Comparison of ENCODE assay signal across 16 cellular contexts in the genomic region with DNA sequence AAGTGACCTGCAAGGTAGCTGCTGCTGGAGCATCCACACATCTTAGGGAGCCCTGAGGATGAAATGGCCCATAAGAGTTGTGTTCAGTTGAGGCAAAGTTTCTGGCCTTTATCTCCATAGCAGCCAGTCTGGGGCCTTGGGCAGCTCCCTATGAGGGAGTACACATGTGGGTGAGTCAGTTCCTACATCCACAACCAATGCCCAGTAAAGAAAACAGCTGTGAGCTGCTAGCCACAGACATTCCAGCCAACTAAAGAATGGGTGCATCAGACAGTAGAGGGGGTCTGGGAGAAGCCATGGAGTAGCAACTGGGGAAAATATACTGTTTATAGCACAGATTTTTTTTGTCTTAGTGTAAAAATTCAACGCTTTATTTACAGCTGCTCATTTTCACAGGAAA.
DNase-seq lines count a peak whose midpoint lies in the region; ATAC-seq and TF ChIP-seq lines count a peak whose summit lies in the region.
"Had no signal": no experiment of that assay in that cellular context is flagged by ENCODE, and none has a peak within 500 bp of the region (broad histone marks: within the 10 kb centered on the region; RNA-seq: fewer than 3 reads in every experiment).

No MANE protein-coding gene starts in this region.

- DNase-seq in HT1080 (ENCODE audit: low read depth) (peak; percentile 87), astrocyte of the cerebellum (ENCODE audit: low read depth) (peak; percentile 57), foreskin fibroblast (peak; percentile 76 to 87), NCI-H1092 (lab: John Stamatoyannopoulos, UW) (no peak), germinal center (ENCODE audit: low spot score) (no peak)
- DNase-seq in stimulated activated CD4-positive, alpha-beta T cell treated with anti-CD3 and anti-CD28 coated beads, Interleukin-1b, Interleukin-23, amount 100 ng/mL, for 48 hours, result no peak
- DNase-seq: CD8-positive, alpha-beta memory T cell; effector memory CD4-positive, alpha-beta T cell; GF-D8; left colon; naive B cell; NCI-H146; stimulated activated CD8-positive, alpha-beta memory T cell treated with anti-CD3 and anti-CD28 coated beads, Interleukin-4, amount 100 ng/mL, for 48 hours; thyroid gland had no signal

- in situ Hi-C loops in astrocyte of the cerebellum (cut with HindIII; ENCODE audit: low sequenced_read_pairs), result no loop called here

- H3K4me3 ChIP-seq in astrocyte of the cerebellum (ENCODE audit: low read depth, low read length) (no peak overlapping the region), foreskin fibroblast (ENCODE audit: low read depth in 1 of 2, low read length in 2 of 2) (no peak overlapping the region)
- H3K4me3 ChIP-seq: SK-N-MC, thyroid gland had no signal

- ATAC-seq in GM21526 (IDR thresholded peaks at IDR 0.05; ENCODE audit: low FRiP score, unreplicated experiment), result no peak
- ATAC-seq: left colon had no signal

- TF ChIP-seq CTCF in astrocyte of the cerebellum (IDR thresholded peaks at IDR 0.05; ENCODE audit: low read depth, low read length, missing control alignments) (no peak), foreskin fibroblast (IDR thresholded peaks at IDR 0.05; ENCODE audit: low read depth, low read length) (no peak)

Comparison
In these comparisons a context has a peak if more than half of its experiments do, and no peak if none do; other contexts are left out.
1. DNase-seq: peak in HT1080 (single experiment), astrocyte of the cerebellum (single experiment) and foreskin fibroblast (2 of 2); none in stimulated activated CD4-positive, alpha-beta T cell treated with anti-CD3 and anti-CD28 coated beads, Interleukin-1b, Interleukin-23, amount 100 ng/mL, for 48 hours (single experiment), NCI-H1092 (single experiment) and germinal center (single experiment).